In genomic region chr3:136192195-136192594, GRCh38 we compare ENCODE assay signal across 8 cellular contexts. TPM values are rescaled to one million over a fixed set of nuclear protein-coding genes. Genes with fewer than 3 reads are reported as not detected.
A peak's percentile ranks its signal among the peaks of the same experiment; 100 is the strongest.
DNase-seq lines count a peak whose midpoint lies in the region; ATAC-seq and TF ChIP-seq lines count a peak whose summit lies in the region.
"Not testable (repeated sequence)": the region's sequence is repeated elsewhere in the genome, so short reads cannot be mapped to it uniquely, and the experiment has no call there.

No MANE protein-coding gene starts in this region.

- not testable (repeated sequence) for H3K36me3 ChIP-seq in HEK293 (ENCODE audit: control insufficient read depth in 2 of 2, insufficient read depth in 1 of 2, low read length in 2 of 2); heart right ventricle

- H3K4me1 Mint-ChIP-seq in activated T-helper 17 cell treated with anti-CD3 and anti-CD28 coated beads, Interleukin-2, amount 50 U/mL, for 72 hours: peaks cover 31% of the 10 kb centered on the region
- peaks cover 35 to 86% (median 65%) of the 10 kb centered on the region in 4 donors for H3K4me1 Mint-ChIP-seq in naive thymus-derived CD8-positive, alpha-beta T cell
- peaks cover 64% of the 10 kb centered on the region for H3K4me1 Mint-ChIP-seq in stimulated activated effector memory CD8-positive, alpha-beta T cell treated with anti-CD3 and anti-CD28 coated beads, Interleukin-12 subunit alpha, Interleukin-12 subunit beta, amount 100 ng/mL, for 72 hours

- intact Hi-C loops in heart right ventricle (cut with DNase I): loop anchor here in 6 of 10 donors (5.0 to 10.0 kb wide), 5 partner anchors 40 to 560 kb away; partner anchors contain the start of gene STAG1 (in 2 of the 6)

- H3K27me3 Mint-ChIP-seq in activated T-helper 17 cell treated with anti-CD3 and anti-CD28 coated beads, Interleukin-2, amount 50 U/mL, for 72 hours; naive thymus-derived CD8-positive, alpha-beta T cell: not testable (repeated sequence)

- CTCF ChIA-PET in AG04449 (lab: Yijun Ruan, JAX): interaction anchor here (0.9 to 1.2 kb wide), 2 partner anchors 117 to 560 kb away, joined by 3 read pairs; partner anchors contain the start of gene STAG1
- CTCF ChIA-PET in HEK293 (lab: Yijun Ruan, JAX): not testable (repeated sequence)

- POLR2A ChIA-PET in AG04449 (lab: Yijun Ruan, JAX): not testable (repeated sequence)
- POLR2A ChIA-PET in HEK293 (lab: Yijun Ruan, JAX): interaction anchor here (0.6 to 1.7 kb wide), 2 partner anchors 50 to 555 kb away, joined by 3 to 4 read pairs; no protein-coding TSS in a partner anchor
- POLR2A ChIA-PET in naive thymus-derived CD8-positive, alpha-beta T cell (lab: Charles Lee): interaction anchor here (1.0 to 1.3 kb wide), 3 partner anchors 22 to 560 kb away, joined by 3 to 6 read pairs (median 5); partner anchors contain the start of gene STAG1

- not testable (repeated sequence) for H3K9me3 Mint-ChIP-seq in activated T-helper 17 cell treated with anti-CD3 and anti-CD28 coated beads, Interleukin-2, amount 50 U/mL, for 72 hours; naive thymus-derived CD8-positive, alpha-beta T cell; stimulated activated effector memory CD8-positive, alpha-beta T cell treated with anti-CD3 and anti-CD28 coated beads, Interleukin-12 subunit alpha, Interleukin-12 subunit beta, amount 100 ng/mL, for 72 hours

- not testable (repeated sequence) for H3K9me3 ChIP-seq in HEK293 (ENCODE audit: control insufficient read depth, insufficient read depth, low read depth, low read length); heart right ventricle

- H3K27me3 ChIP-seq in heart right ventricle: not testable (repeated sequence)

- H3K4me1 ChIP-seq in HEK293 (ENCODE audit: control insufficient read depth, insufficient read depth, low read length): not testable (repeated sequence)
- H3K4me1 ChIP-seq in heart right ventricle: peaks cover 0 to 70% (median 62%) of the 10 kb centered on the region in 9 donors

- peaks cover 82% of the 10 kb centered on the region for H3K36me3 Mint-ChIP-seq in activated T-helper 17 cell treated with anti-CD3 and anti-CD28 coated beads, Interleukin-2, amount 50 U/mL, for 72 hours (ENCODE audit: low read depth)
- H3K36me3 Mint-ChIP-seq in naive thymus-derived CD8-positive, alpha-beta T cell: peaks cover 11 to 31% (median 14%) of the 10 kb centered on the region in 3 donors
- H3K36me3 Mint-ChIP-seq in stimulated activated effector memory CD8-positive, alpha-beta T cell treated with anti-CD3 and anti-CD28 coated beads, Interleukin-12 subunit alpha, Interleukin-12 subunit beta, amount 100 ng/mL, for 72 hours: peaks cover 70% of the 10 kb centered on the region

- 19 to 40% methylated on average over 6 of the region's 6 CpGs for WGBS in heart right ventricle, 2 donors

- peak overlapping the region; percentile 35 for H3K4me3 ChIP-seq in AG04449 (ENCODE audit: low read depth, low read length)
- H3K4me3 ChIP-seq in HEK293 (ENCODE audit: low read depth, low read length): peak overlapping the region; percentile 83
- H3K4me3 ChIP-seq in choroid plexus epithelial cell (ENCODE audit: low read depth, low read length): peak overlapping the region; percentile 95
- peak overlapping the region in 8 of 10 donors; percentile 70 to 95 (median 82) for H3K4me3 ChIP-seq in heart right ventricle

- TF ChIP-seq CTCF in AG04449 (IDR thresholded peaks at IDR 0.05; ENCODE audit: insufficient read depth, low read length, missing control alignments); HEK293 (tag by site-specific recombination; IDR thresholded peaks at IDR 0.05); choroid plexus epithelial cell (conservative IDR thresholded peaks at IDR 0.05; ENCODE audit: low read depth, low read length); heart right ventricle (IDR thresholded peaks at IDR 0.05): not testable (repeated sequence)

- peak overlapping the region; percentile 97 for H3K27ac Mint-ChIP-seq in activated T-helper 17 cell treated with anti-CD3 and anti-CD28 coated beads, Interleukin-2, amount 50 U/mL, for 72 hours
- H3K27ac Mint-ChIP-seq in naive thymus-derived CD8-positive, alpha-beta T cell: peak overlapping the region; percentile 84 to 99 (median 98)
- H3K27ac Mint-ChIP-seq in stimulated activated effector memory CD8-positive, alpha-beta T cell treated with anti-CD3 and anti-CD28 coated beads, Interleukin-12 subunit alpha, Interleukin-12 subunit beta, amount 100 ng/mL, for 72 hours: peak overlapping the region; percentile 98

- not testable (repeated sequence) for H3K27ac ChIP-seq in HEK293 (ENCODE audit: extremely low read depth, low read depth, low read length)
- peak overlapping the region in 5 of 10 donors; percentile 99 to 100 (median 100) for H3K27ac ChIP-seq in heart right ventricle

- not testable (repeated sequence) for DNase-seq in AG04449 (ENCODE audit: low read depth, low spot score); choroid plexus epithelial cell (ENCODE audit: low read depth); heart right ventricle; naive thymus-derived CD8-positive, alpha-beta T cell; stimulated activated effector memory CD8-positive, alpha-beta T cell treated with anti-CD3 and anti-CD28 coated beads, Interleukin-12 subunit alpha, Interleukin-12 subunit beta, amount 100 ng/mL, for 72 hours (ENCODE audit: low spot score in 2 of 2)
- DNase-seq in RPMI8226: peak; percentile 47

- ATAC-seq in activated T-helper 17 cell treated with anti-CD3 and anti-CD28 coated beads, Interleukin-2, amount 50 U/mL, for 72 hours (replicated peaks); heart right ventricle; naive thymus-derived CD8-positive, alpha-beta T cell; stimulated activated effector memory CD8-positive, alpha-beta T cell treated with anti-CD3 and anti-CD28 coated beads, Interleukin-12 subunit alpha, Interleukin-12 subunit beta, amount 100 ng/mL, for 72 hours: not testable (repeated sequence)

- peak overlapping the region; percentile 94 for H3K4me3 Mint-ChIP-seq in activated T-helper 17 cell treated with anti-CD3 and anti-CD28 coated beads, Interleukin-2, amount 50 U/mL, for 72 hours
- H3K4me3 Mint-ChIP-seq in naive thymus-derived CD8-positive, alpha-beta T cell: peak overlapping the region; percentile 89 to 100 (median 97)
- peak overlapping the region; percentile 82 for H3K4me3 Mint-ChIP-seq in stimulated activated effector memory CD8-positive, alpha-beta T cell treated with anti-CD3 and anti-CD28 coated beads, Interleukin-12 subunit alpha, Interleukin-12 subunit beta, amount 100 ng/mL, for 72 hours

TF ChIP-seq in HEK293, 187 proteins besides CTCF, POLR2A, EP300 and RAD21 (continues in another document):
- 0 out of 2 replicates have a peak, but pooled peaks have one; percentile 22 for TF ChIP-seq EGR2 (tag by site-specific recombination; IDR thresholded peaks at IDR 0.05; ENCODE audit: low read depth)
- peak; percentile 95 for TF ChIP-seq ZNF121 (tag by site-specific recombination; IDR thresholded peaks at IDR 0.05)
- peak; percentile 86 for TF ChIP-seq GLIS1 (tag by site-specific recombination; IDR thresholded peaks at IDR 0.05)
- 0 out of 2 replicates have a peak, but pooled peaks have one; percentile 35 for TF ChIP-seq KLF16 (tag by site-specific recombination; IDR thresholded peaks at IDR 0.05)
- TF ChIP-seq, protein P1, sequence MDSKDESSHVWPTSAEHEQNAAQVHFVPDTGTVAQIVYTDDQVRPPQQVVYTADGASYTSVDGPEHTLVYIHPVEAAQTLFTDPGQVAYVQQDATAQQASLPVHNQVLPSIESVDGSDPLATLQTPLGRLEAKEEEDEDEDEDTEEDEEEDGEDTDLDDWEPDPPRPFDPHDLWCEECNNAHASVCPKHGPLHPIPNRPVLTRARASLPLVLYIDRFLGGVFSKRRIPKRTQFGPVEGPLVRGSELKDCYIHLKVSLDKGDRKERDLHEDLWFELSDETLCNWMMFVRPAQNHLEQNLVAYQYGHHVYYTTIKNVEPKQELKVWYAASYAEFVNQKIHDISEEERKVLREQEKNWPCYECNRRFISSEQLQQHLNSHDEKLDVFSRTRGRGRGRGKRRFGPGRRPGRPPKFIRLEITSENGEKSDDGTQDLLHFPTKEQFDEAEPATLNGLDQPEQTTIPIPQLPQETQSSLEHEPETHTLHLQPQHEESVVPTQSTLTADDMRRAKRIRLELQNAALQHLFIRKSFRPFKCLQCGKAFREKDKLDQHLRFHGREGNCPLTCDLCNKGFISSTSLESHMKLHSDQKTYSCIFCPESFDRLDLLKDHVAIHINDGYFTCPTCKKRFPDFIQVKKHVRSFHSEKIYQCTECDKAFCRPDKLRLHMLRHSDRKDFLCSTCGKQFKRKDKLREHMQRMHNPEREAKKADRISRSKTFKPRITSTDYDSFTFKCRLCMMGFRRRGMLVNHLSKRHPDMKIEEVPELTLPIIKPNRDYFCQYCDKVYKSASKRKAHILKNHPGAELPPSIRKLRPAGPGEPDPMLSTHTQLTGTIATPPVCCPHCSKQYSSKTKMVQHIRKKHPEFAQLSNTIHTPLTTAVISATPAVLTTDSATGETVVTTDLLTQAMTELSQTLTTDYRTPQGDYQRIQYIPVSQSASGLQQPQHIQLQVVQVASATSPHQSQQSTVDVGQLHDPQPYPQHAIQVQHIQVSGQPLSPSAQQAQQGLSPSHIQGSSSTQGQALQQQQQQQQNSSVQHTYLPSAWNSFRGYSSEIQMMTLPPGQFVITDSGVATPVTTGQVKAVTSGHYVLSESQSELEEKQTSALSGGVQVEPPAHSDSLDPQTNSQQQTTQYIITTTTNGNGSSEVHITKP (tag by site-specific recombination; IDR thresholded peaks at IDR 0.05): peak; percentile 18; the same call in 1 of the 2 replicates
- TF ChIP-seq SP3 (tag by site-specific recombination; IDR thresholded peaks at IDR 0.05): 0 out of 2 replicates have a peak, but pooled peaks have one; percentile 17
- TF ChIP-seq KLF1 (tag by site-specific recombination; IDR thresholded peaks at IDR 0.05): peak; percentile 89

RNA-seq across cellular contexts. Expression of gene MSL2, which starts 3.9 kb away (rescaled TPM):
- total RNA-seq in activated T-helper 17 cell treated with anti-CD3 and anti-CD28 coated beads, Interleukin-2, amount 50 U/mL, for 72 hours: 10 to 100 TPM; 43.0 to 55.0 TPM
- 10 to 100 TPM; 16.5 to 25.2 (median 20.9) TPM for total RNA-seq in heart right ventricle
- polyA plus RNA-seq in heart right ventricle: 1 to 10 TPM; 3.8 TPM
- 100 to 1,000 TPM in 1 of 2 experiments, 10 to 100 TPM in 1; 96.6 to 100 TPM for total RNA-seq in naive thymus-derived CD8-positive, alpha-beta T cell
- 10 to 100 TPM; 28.7 to 41.1 (median 38.9) TPM for polyA plus RNA-seq in naive thymus-derived CD8-positive, alpha-beta T cell

RNA-seq across cellular contexts. Expression of gene PCCB, which starts 57.9 kb away (rescaled TPM):
- 10 to 100 TPM; 26.5 to 40.2 TPM for total RNA-seq in activated T-helper 17 cell treated with anti-CD3 and anti-CD28 coated beads, Interleukin-2, amount 50 U/mL, for 72 hours
- total RNA-seq in heart right ventricle: 100 to 1,000 TPM in 7 of 10 donors, 10 to 100 TPM in 3; 78.6 to 163 (median 132) TPM
- 10 to 100 TPM; 17.2 to 42.3 TPM for polyA plus RNA-seq in heart right ventricle
- total RNA-seq in naive thymus-derived CD8-positive, alpha-beta T cell: 10 to 100 TPM; 14.7 to 18.5 TPM
- 10 to 100 TPM; 30.2 to 42.5 (median 39.1) TPM for polyA plus RNA-seq in naive thymus-derived CD8-positive, alpha-beta T cell

Comparison
In these comparisons a context has a peak if more than half of its experiments do, and no peak if none do; other contexts are left out.
1. H3K4me3 ChIP-seq: peak in every context shown above with its lines; median percentile 95 in choroid plexus epithelial cell; 83 in HEK293; 82 in heart right ventricle; 35 in AG04449.